Comparison of ENCODE assay signal across 1 cellular context in genomic region chr3:15427182-15427880, GRCh38.
TF ChIP-seq lines count a peak whose summit lies in the region.

EAF1 (plus strand) TSS chr3:15427598; CDS start chr3:15427780, 182 bp downstream.
METTL6 (minus strand) TSS chr3:15427544; CDS start chr3:15426511, 1,033 bp downstream.

TF ChIP-seq in HepG2, 621 proteins besides CTCF, POLR2A, EP300 and RAD21 (continued from another document and continues in another):
- 0 out of 4 replicates have a peak, but pooled peaks of 1 of the 2 experiments have one; percentile 10 for TF ChIP-seq REST (IDR thresholded peaks at IDR 0.05; ENCODE audit: borderline replicate concordance in 1 of 2, low read depth in 1 of 2, low read length in 2 of 2)
- 0 out of 2 replicates have a peak, but pooled peaks have one; percentile 56 for TF ChIP-seq ARNTL (CRISPR knock-in tag; IDR thresholded peaks at IDR 0.05)
- peak; percentile 22; the same call in 1 of the 2 replicates for TF ChIP-seq ZNF280B (CRISPR knock-in tag; IDR thresholded peaks at IDR 0.05; ENCODE audit: borderline replicate concordance)
- TF ChIP-seq SALL2 (CRISPR knock-in tag; IDR thresholded peaks at IDR 0.05): no peak
- TF ChIP-seq ZNF337 (CRISPR knock-in tag; IDR thresholded peaks at IDR 0.05; ENCODE audit: borderline replicate concordance, low read depth): 0 out of 2 replicates have a peak, but pooled peaks have one; percentile 43
- peak; percentile 80; the same call in 1 of the 2 replicates for TF ChIP-seq SMAD9 (CRISPR knock-in tag; IDR thresholded peaks at IDR 0.05)
- TF ChIP-seq ZMYM3 (CRISPR knock-in tag; IDR thresholded peaks at IDR 0.05): no peak
- TF ChIP-seq ZUFSP (CRISPR knock-in tag; IDR thresholded peaks at IDR 0.05; ENCODE audit: borderline replicate concordance): no peak
- no peak for TF ChIP-seq IKZF1 (IDR thresholded peaks at IDR 0.05)
- TF ChIP-seq ZNF354B (CRISPR knock-in tag; IDR thresholded peaks at IDR 0.05): peak; percentile 12; the same call in 1 of the 2 replicates
- TF ChIP-seq ZNF660 (CRISPR knock-in tag; IDR thresholded peaks at IDR 0.05; ENCODE audit: borderline replicate concordance, low read depth): no peak
- peak; percentile 38; the same call in 1 of the 2 replicates for TF ChIP-seq ZNF580 (CRISPR knock-in tag; IDR thresholded peaks at IDR 0.05; ENCODE audit: borderline replicate concordance, low read depth)
- TF ChIP-seq MLLT10 (CRISPR knock-in tag; IDR thresholded peaks at IDR 0.05): no peak
- peak; percentile 90 for TF ChIP-seq POLR2G (IDR thresholded peaks at IDR 0.05; ENCODE audit: low read depth, low read length)
- TF ChIP-seq HNRNPLL (IDR thresholded peaks at IDR 0.05; ENCODE audit: low read depth, low read length, poor library complexity, severe bottlenecking): peak; percentile 46
- TF ChIP-seq ZFP82 (CRISPR knock-in tag; IDR thresholded peaks at IDR 0.05; ENCODE audit: borderline replicate concordance): peak; percentile 57
- TF ChIP-seq ISL2 (CRISPR knock-in tag; IDR thresholded peaks at IDR 0.05): peak; percentile 45; the same call in 1 of the 2 replicates
- TF ChIP-seq KLF9 (CRISPR knock-in tag; IDR thresholded peaks at IDR 0.05; ENCODE audit: low read depth): 0 out of 2 replicates have a peak, but pooled peaks have one; percentile 69
- 0 out of 2 replicates have a peak, but pooled peaks have one; percentile 19 for TF ChIP-seq ARID5B (CRISPR knock-in tag; IDR thresholded peaks at IDR 0.05)
- peak; percentile 67; the same call in 1 of the 2 replicates for TF ChIP-seq ZNF350 (CRISPR knock-in tag; IDR thresholded peaks at IDR 0.05; ENCODE audit: borderline replicate concordance, low read depth)
- no peak for TF ChIP-seq ATF3 (CRISPR knock-in tag; IDR thresholded peaks at IDR 0.05)
- peak; percentile 82 for TF ChIP-seq YY1 (IDR thresholded peaks at IDR 0.05; ENCODE audit: insufficient read depth, insufficient replicate concordance, low read depth, low read length)
- TF ChIP-seq ZNF674 (CRISPR knock-in tag; IDR thresholded peaks at IDR 0.05; ENCODE audit: low read depth): no peak
- no peak for TF ChIP-seq ZNF460 (CRISPR knock-in tag; IDR thresholded peaks at IDR 0.05; ENCODE audit: borderline replicate concordance)
- TF ChIP-seq HDAC1 (CRISPR knock-in tag; IDR thresholded peaks at IDR 0.05): peak; percentile 91
- no peak for TF ChIP-seq ATF7 (IDR thresholded peaks at IDR 0.05)
- no peak for TF ChIP-seq ATF7 (CRISPR knock-in tag; IDR thresholded peaks at IDR 0.05)
- 0 out of 2 replicates have a peak, but pooled peaks have one; percentile 56 for TF ChIP-seq ZNF335 (CRISPR knock-in tag; IDR thresholded peaks at IDR 0.05)
- TF ChIP-seq PCBP2 (optimal IDR thresholded peaks at IDR 0.05; ENCODE audit: low read depth, low read length, poor library complexity, severe bottlenecking): no peak
- no peak for TF ChIP-seq SRSF9 (IDR thresholded peaks at IDR 0.05; ENCODE audit: borderline replicate concordance, insufficient read depth, low read depth, low read length, poor library complexity, severe bottlenecking)
- no peak for TF ChIP-seq ZNF512 (CRISPR knock-in tag; IDR thresholded peaks at IDR 0.05)
- 0 out of 2 replicates have a peak, but pooled peaks have one; percentile 22 for TF ChIP-seq MIXL1 (CRISPR knock-in tag; IDR thresholded peaks at IDR 0.05)
- peak; percentile 99 for TF ChIP-seq ZSCAN29 (CRISPR knock-in tag; conservative IDR thresholded peaks at IDR 0.05)
- TF ChIP-seq GLMP (CRISPR knock-in tag; IDR thresholded peaks at IDR 0.05; ENCODE audit: borderline replicate concordance): no peak
- no peak for TF ChIP-seq U2AF2 (IDR thresholded peaks at IDR 0.05; ENCODE audit: low read depth, low read length)
- no peak for TF ChIP-seq ZNF589 (CRISPR knock-in tag; conservative IDR thresholded peaks at IDR 0.05)
- TF ChIP-seq ETS1 (CRISPR knock-in tag; IDR thresholded peaks at IDR 0.05): no peak
- 0 out of 2 replicates have a peak, but pooled peaks have one; percentile 33 for TF ChIP-seq DMTF1 (CRISPR knock-in tag; IDR thresholded peaks at IDR 0.05)
- 0 out of 2 replicates have a peak, but pooled peaks have one; percentile 63 for TF ChIP-seq ZNF557 (CRISPR knock-in tag; IDR thresholded peaks at IDR 0.05)
- TF ChIP-seq MAFF (IDR thresholded peaks at IDR 0.05; ENCODE audit: low read depth, low read length): no peak
- TF ChIP-seq ZNF432 (CRISPR knock-in tag; IDR thresholded peaks at IDR 0.05; ENCODE audit: borderline replicate concordance): no peak
